Comparison of ENCODE assay signal across 9 cellular contexts in the genomic region with DNA sequence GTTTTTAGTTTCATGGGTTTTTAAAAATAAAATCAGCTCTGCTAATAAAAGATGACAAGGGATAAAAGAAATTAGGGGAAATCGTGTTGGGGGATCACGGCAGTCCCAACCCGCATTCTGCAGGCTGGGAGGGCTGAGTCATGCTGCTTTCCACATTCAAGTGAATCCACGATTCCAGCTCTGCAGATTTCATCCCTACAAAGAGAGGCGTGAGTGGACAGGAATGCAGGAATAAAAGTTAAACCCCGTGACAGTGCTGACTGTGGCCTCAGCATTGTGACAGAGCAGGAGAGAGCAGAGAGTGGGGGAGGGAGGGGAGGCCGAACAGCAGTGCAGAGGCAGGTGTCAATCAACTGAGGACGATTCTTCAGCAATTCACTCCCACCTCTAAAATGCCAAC.
DNase-seq lines count a peak whose midpoint lies in the region; ATAC-seq and TF ChIP-seq lines count a peak whose summit lies in the region.
"Had no signal": no experiment of that assay in that cellular context is flagged by ENCODE, and none has a peak within 500 bp of the region (broad histone marks: within the 10 kb centered on the region; RNA-seq: fewer than 3 reads in every experiment).

No MANE protein-coding gene starts in this region.

- H3K4me1 ChIP-seq in skeletal muscle satellite cell (ENCODE audit: control insufficient read depth, insufficient read depth, low read length) (peaks cover 21% of the 10 kb centered on the region), MM.1S (ENCODE audit: low read length) (peaks cover 29% of the 10 kb centered on the region)

- ATAC-seq in GM18502 (IDR thresholded peaks at IDR 0.05; ENCODE audit: poor library complexity, unreplicated experiment) (peak; percentile 67), HG03108 (IDR thresholded peaks at IDR 0.05; ENCODE audit: unreplicated experiment) (no peak), HG03457 (IDR thresholded peaks at IDR 0.05; ENCODE audit: unreplicated experiment) (no peak)

- no peaks in the 10 kb centered on the region for H4K20me1 ChIP-seq in MM.1S (ENCODE audit: insufficient read depth, low read length)

- H3K9me3 ChIP-seq in skeletal muscle satellite cell (replicated peaks; ENCODE audit: low read length), result no peaks in the 10 kb centered on the region
- H3K9me3 ChIP-seq in MM.1S (replicated peaks; ENCODE audit: insufficient read depth, low read length), result no peaks in the 10 kb centered on the region

- DNase-seq in SW480 (ENCODE audit: low spot score) (peak; percentile 47), iPS-NIHi11 (ENCODE audit: low spot score) (peak; percentile 30), MM.1S (no peak), cerebellum (ENCODE audit: low spot score) (no peak)
- DNase-seq: NCI-H510A had no signal

- H3K36me3 ChIP-seq in skeletal muscle satellite cell (ENCODE audit: insufficient read depth, low read length) (peaks cover 11% of the 10 kb centered on the region), MM.1S (replicated peaks; ENCODE audit: insufficient read depth, low read length) (no peaks in the 10 kb centered on the region)

- no peaks in the 10 kb centered on the region for H3K79me2 ChIP-seq in MM.1S (ENCODE audit: low read length)

- no peaks in the 10 kb centered on the region for H3K27me3 ChIP-seq in skeletal muscle satellite cell (ENCODE audit: control insufficient read depth, insufficient read depth, low read length)
- no peaks in the 10 kb centered on the region for H3K27me3 ChIP-seq in MM.1S (replicated peaks; ENCODE audit: insufficient read depth, low read length)

- peaks cover 23% of the 10 kb centered on the region for H3F3A ChIP-seq in MM.1S (ENCODE audit: insufficient read depth, low read length)

- H3K4me3 ChIP-seq in skeletal muscle satellite cell (ENCODE audit: low read length) (peak overlapping the region; percentile 51), MM.1S (ENCODE audit: low read length) (no peak overlapping the region)

- H2AFZ ChIP-seq in MM.1S (ENCODE audit: low read length), result no peak overlapping the region

- no peak overlapping the region for H3K27ac ChIP-seq in MM.1S (ENCODE audit: low read length)

- H3K9me2 ChIP-seq in MM.1S (replicated peaks; ENCODE audit: insufficient read depth, low read length), result no peaks in the 10 kb centered on the region

- no peak for TF ChIP-seq CTCF in MM.1S (IDR thresholded peaks at IDR 0.05; ENCODE audit: low read length)

- peak overlapping the region; percentile 52 for H3K9ac ChIP-seq in skeletal muscle satellite cell (ENCODE audit: low read depth, low read length)
- no peak overlapping the region for H3K9ac ChIP-seq in MM.1S (ENCODE audit: low read length)

- H3K4me2 ChIP-seq in skeletal muscle satellite cell (ENCODE audit: low read length) (peak overlapping the region; percentile 74), MM.1S (ENCODE audit: low read depth, low read length) (no peak overlapping the region)

Comparison
In these comparisons a context has a peak if more than half of its experiments do, and no peak if none do; other contexts are left out.
1. DNase-seq: peak in SW480 (single experiment) and iPS-NIHi11 (single experiment); none in MM.1S (single experiment) and cerebellum (single experiment).